In genomic region chr2:64873472-64873924, GRCh38 we compare ENCODE assay signal across 8 cellular contexts.
DNase-seq lines count a peak whose midpoint lies in the region; ATAC-seq and TF ChIP-seq lines count a peak whose summit lies in the region.

No MANE protein-coding gene starts in this region.

- no peaks in the 10 kb centered on the region for H3K9me3 ChIP-seq in SK-N-SH

- intact Hi-C loops in left ventricle myocardium superior (cut with micrococcal nuclease) = loop anchor here (5.0 kb wide), 2 partner anchors 226 to 281 kb away; no protein-coding TSS in a partner anchor
- intact Hi-C loops in sciatic nerve (cut with DNase I) = loop anchor here (5.0 kb wide), 1 partner anchor 281 kb away; no protein-coding TSS in a partner anchor

- H3K36me3 ChIP-seq in GM06990 (ENCODE audit: control insufficient read depth, insufficient read depth, low read length) (no peaks in the 10 kb centered on the region), SK-N-SH (replicated peaks in 1 of 2; ENCODE audit: control insufficient read depth in 1 of 2, insufficient read depth in 2 of 2, low read length in 1 of 2) (no peaks in the 10 kb centered on the region)

- peaks cover 52% of the 10 kb centered on the region for H3K27me3 Mint-ChIP-seq in activated naive CD4-positive, alpha-beta T cell treated with anti-CD3 and anti-CD28 coated beads, Interleukin-2, amount 10 ng/mL, durations not matched to agents 7 days and 5 days

- TF ChIP-seq EP300 in SK-N-SH (IDR thresholded peaks at IDR 0.05; ENCODE audit: borderline replicate concordance in 1 of 2, low read depth in 1 of 2, low read length in 1 of 2) = no peak

- no peak overlapping the region for H3K9ac ChIP-seq in SK-N-SH

- H3K4me2 ChIP-seq in SK-N-SH = no peak overlapping the region

- peak; percentile 93 for ATAC-seq in GM21825 (IDR thresholded peaks at IDR 0.05; ENCODE audit: unreplicated experiment)
- ATAC-seq in left ventricle myocardium superior = peak; percentile 82
- peak; percentile 89 for ATAC-seq in sciatic nerve

- TF ChIP-seq CTCF in GM06990 (IDR thresholded peaks at IDR 0.05; ENCODE audit: insufficient read depth, low read length, poor library complexity, severe bottlenecking) = peak; percentile 99
- TF ChIP-seq CTCF in SK-N-SH (IDR thresholded peaks at IDR 0.05) = peak; percentile 95

- peaks cover 6% of the 10 kb centered on the region for H3K4me1 Mint-ChIP-seq in activated naive CD4-positive, alpha-beta T cell treated with anti-CD3 and anti-CD28 coated beads, Interleukin-2, amount 10 ng/mL, durations not matched to agents 7 days and 5 days

- peak overlapping the region; percentile 53; the same call in 1 of the 2 replicates for H2AFZ ChIP-seq in SK-N-SH (ENCODE audit: low read depth)

- H3K36me3 Mint-ChIP-seq in activated naive CD4-positive, alpha-beta T cell treated with anti-CD3 and anti-CD28 coated beads, Interleukin-2, amount 10 ng/mL, durations not matched to agents 7 days and 5 days = no peaks in the 10 kb centered on the region

- H3K79me2 ChIP-seq in SK-N-SH (ENCODE audit: insufficient read depth) = no peaks in the 10 kb centered on the region

- 10% methylated on average over 4 of the region's 14 CpGs for WGBS in SK-N-SH (ENCODE audit: low lambda C conversion rate)

- H3K9me2 ChIP-seq in SK-N-SH = no peaks in the 10 kb centered on the region

- POLR2A ChIA-PET in SK-N-SH (lab: Yijun Ruan, JAX) = no interaction called here

- H3K4me3 Mint-ChIP-seq in activated naive CD4-positive, alpha-beta T cell treated with anti-CD3 and anti-CD28 coated beads, Interleukin-2, amount 10 ng/mL, durations not matched to agents 7 days and 5 days = no peak overlapping the region

- H3K4me1 ChIP-seq in SK-N-SH (ENCODE audit: control insufficient read depth in 1 of 2, insufficient read depth in 2 of 2, low read depth in 1 of 2, low read length in 1 of 2) = peaks cover 2 to 6% of the 10 kb centered on the region in 2 experiments; a peak in 2 of 4 replicates

- CTCF ChIA-PET in SK-N-SH (lab: Yijun Ruan, JAX) = interaction anchor here (0.7 to 3.6 kb wide), 29 partner anchors 8 to 546 kb away, joined by 3 to 26 read pairs (median 4); partner anchors contain the start of genes AFTPH and SERTAD2
- CTCF ChIA-PET in activated naive CD4-positive, alpha-beta T cell treated with anti-CD3 and anti-CD28 coated beads, Interleukin-2, amount 10 ng/mL, durations not matched to agents 7 days and 5 days (lab: Charles Lee) = interaction anchor here (0.7 to 2.8 kb wide), 13 partner anchors 9 to 543 kb away, joined by 3 to 11 read pairs (median 5); no protein-coding TSS in a partner anchor

- H4K20me1 ChIP-seq in SK-N-SH (ENCODE audit: insufficient read depth) = no peaks in the 10 kb centered on the region

- H3F3A ChIP-seq in SK-N-SH (replicated peaks; ENCODE audit: insufficient read depth) = peaks cover 32% of the 10 kb centered on the region

- H3K9me3 Mint-ChIP-seq in activated naive CD4-positive, alpha-beta T cell treated with anti-CD3 and anti-CD28 coated beads, Interleukin-2, amount 10 ng/mL, durations not matched to agents 7 days and 5 days = no peaks in the 10 kb centered on the region

- H3K4me3 ChIP-seq in GM06990 (replicated peaks; ENCODE audit: low read depth, low read length) (peak overlapping the region; percentile 31), SK-N-SH (ENCODE audit: low read depth in 2 of 2, low read length in 1 of 2) (peak overlapping the region in 1 of 2 experiments; percentile 40; a peak in 1 of 4 replicates)

- no peak overlapping the region for H3K27ac ChIP-seq in SK-N-SH (ENCODE audit: low read depth in 2 of 2, low read length in 1 of 2)

- DNase-seq in GM06990 (ENCODE audit: extremely low read depth, insufficient read length) (peak; percentile 85), Kasumi-1 (lab: John Stamatoyannopoulos, UW) (peak; percentile 62 to 72), SK-N-SH (peak; percentile 87), left ventricle myocardium superior (peak; percentile 86), sciatic nerve (ENCODE audit: low spot score) (peak; percentile 88), COLO829 (ENCODE audit: low spot score) (no peak)
- DNase-seq in activated naive CD4-positive, alpha-beta T cell treated with anti-CD3 and anti-CD28 coated beads, Interleukin-2, amount 10 ng/mL, durations not matched to agents 7 days and 5 days = peak; percentile 82

- TF ChIP-seq RAD21 in SK-N-SH (IDR thresholded peaks at IDR 0.05; ENCODE audit: low read length) = peak; percentile 85

- H3K27ac Mint-ChIP-seq in activated naive CD4-positive, alpha-beta T cell treated with anti-CD3 and anti-CD28 coated beads, Interleukin-2, amount 10 ng/mL, durations not matched to agents 7 days and 5 days = no peak overlapping the region

- H3K27me3 ChIP-seq in GM06990 (replicated peaks; ENCODE audit: control insufficient read depth, insufficient read depth, low read length) (no peaks in the 10 kb centered on the region), SK-N-SH (ENCODE audit: insufficient read depth) (no peaks in the 10 kb centered on the region)

TF ChIP-seq in SK-N-SH, 30 proteins besides CTCF, POLR2A, EP300 and RAD21:
- TF ChIP-seq SMC3 (IDR thresholded peaks at IDR 0.05; ENCODE audit: low read depth, low read length) (peak; percentile 94), NRF1 (IDR thresholded peaks at IDR 0.05; ENCODE audit: low read depth, low read length) (0 out of 2 replicates have a peak, but pooled peaks have one; percentile 24), FOXJ3 (CRISPR knock-in tag; IDR thresholded peaks at IDR 0.05) (no peak)
TF ChIP-seq in SK-N-SH: peak in this region for 2.
